9 cellular contexts compared by ENCODE assay signal in genomic region chr10:5070648-5071410, GRCh38. TPM values are rescaled to one million over a fixed set of nuclear protein-coding genes. Genes with fewer than 3 reads are reported as not detected.
DNase-seq lines count a peak whose midpoint lies in the region; ATAC-seq and TF ChIP-seq lines count a peak whose summit lies in the region.
"Had no signal": no experiment of that assay in that cellular context is flagged by ENCODE, and none has a peak within 500 bp of the region (broad histone marks: within the 10 kb centered on the region; RNA-seq: fewer than 3 reads in every experiment).

No MANE protein-coding gene starts in this region.

- DNase-seq in body of pancreas = peak; percentile 41 to 57 (median 43)
- peak; percentile 69 for DNase-seq in iris pigment epithelial cell (ENCODE audit: low read depth)
- no peak for DNase-seq in middle frontal gyrus (ENCODE audit: extremely low spot score, low spot score)
- DNase-seq in lower leg skin (ENCODE audit: low spot score in 2 of 2) = no peak
- DNase-seq in OCI-M2 (lab: John Stamatoyannopoulos, UW; ENCODE audit: unreplicated experiment) = no peak
- DNase-seq: T-helper 2 cell had no signal

- no peak for TF ChIP-seq CTCF in C4-2B (conservative IDR thresholded peaks at IDR 0.05)
- no peak for TF ChIP-seq CTCF in body of pancreas (IDR thresholded peaks at IDR 0.05)
- no peak for TF ChIP-seq CTCF in lower leg skin (IDR thresholded peaks at IDR 0.05)

- H3K27ac ChIP-seq in C4-2B (peak overlapping the region; percentile 47; the same call in 1 of the 2 replicates), body of pancreas (peak overlapping the region; percentile 84 to 96 (median 90)), rectal smooth muscle tissue (ENCODE audit: low read depth, low read length) (peak overlapping the region; percentile 71)

- H3K36me3 ChIP-seq in body of pancreas (replicated peaks in 1 of 2; ENCODE audit: insufficient read depth in 1 of 2, low read depth in 2 of 2) = no peaks in the 10 kb centered on the region
- H3K36me3 ChIP-seq in rectal smooth muscle tissue (ENCODE audit: control insufficient read depth, insufficient read depth, low read length) = no peaks in the 10 kb centered on the region

- no peak for TF ChIP-seq POLR2A in body of pancreas (IDR thresholded peaks at IDR 0.05)
- no peak for TF ChIP-seq POLR2A in lower leg skin (IDR thresholded peaks at IDR 0.05)

- peak; percentile 55 for ATAC-seq in body of pancreas
- ATAC-seq in GM18870 (IDR thresholded peaks at IDR 0.05; ENCODE audit: unreplicated experiment) = no peak

- no peaks in the 10 kb centered on the region for H3K27me3 ChIP-seq in body of pancreas
- H3K27me3 ChIP-seq in rectal smooth muscle tissue (ENCODE audit: control insufficient read depth, insufficient read depth, low read length) = no peaks in the 10 kb centered on the region

- no peak overlapping the region for H3K9ac ChIP-seq in rectal smooth muscle tissue (ENCODE audit: low read length)

- H3K9me3 ChIP-seq in body of pancreas = no peaks in the 10 kb centered on the region

- intact Hi-C loops in body of pancreas (cut with DNase I) (no loop called here), lower leg skin (cut with DNase I; ENCODE audit: low total_unique reads) (loop anchor here (10.0 kb wide), 1 partner anchor 466 kb away; no protein-coding TSS in a partner anchor)

- H3K4me3 ChIP-seq in body of pancreas (no peak overlapping the region), rectal smooth muscle tissue (ENCODE audit: low read length) (no peak overlapping the region), lower leg skin (ENCODE audit: low read depth, poor library complexity, severe bottlenecking) (no peak overlapping the region)

- H3K4me1 ChIP-seq in body of pancreas (peaks cover 37% of the 10 kb centered on the region), rectal smooth muscle tissue (ENCODE audit: control insufficient read depth, insufficient read depth, low read length) (peaks cover 3% of the 10 kb centered on the region)

RNA-seq across cellular contexts. Expression of gene AKR1C3, which starts 23.4 kb away (rescaled TPM):
- total RNA-seq in body of pancreas (10 to 100 TPM; 31.1 to 34.6 TPM), lower leg skin (10 to 100 TPM; 17.2 to 38.7 (median 29.6) TPM)

Comparison
In these comparisons a context has a peak if more than half of its experiments do, and no peak if none do; other contexts are left out.
1. DNase-seq: peak in body of pancreas (4 of 4) and iris pigment epithelial cell (single experiment); none in middle frontal gyrus (single experiment), lower leg skin (0 of 2) and OCI-M2 (single experiment).
2. Peak in every context shown above with its lines, with median percentiles within 50 percentile points of each other: H3K27ac ChIP-seq.